ENCODE assay signal across 28 cellular contexts in the genomic region with DNA sequence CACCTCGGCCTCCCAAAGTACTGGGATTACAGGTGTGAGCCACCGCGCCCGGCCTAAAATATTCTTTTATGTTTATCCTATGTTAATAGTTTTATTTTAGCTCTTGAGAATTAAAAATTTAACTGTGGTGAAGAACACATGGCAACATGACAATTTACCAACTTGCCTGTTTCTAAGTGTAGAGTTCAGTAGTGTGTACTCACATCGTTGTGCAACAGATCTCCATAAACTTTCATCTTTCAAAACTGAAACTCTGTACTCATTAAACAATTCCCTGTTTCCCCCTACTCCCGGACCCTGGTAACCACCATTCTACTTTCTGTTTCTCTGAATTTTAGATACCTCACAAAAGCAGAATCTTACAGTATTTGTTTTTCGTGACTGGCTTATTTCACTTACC. TPM values are rescaled to one million over a fixed set of nuclear protein-coding genes. Genes with fewer than 3 reads are reported as not detected.
DNase-seq lines count a peak whose midpoint lies in the region; ATAC-seq and TF ChIP-seq lines count a peak whose summit lies in the region.
"Had no signal": no experiment of that assay in that cellular context is flagged by ENCODE, and none has a peak within 500 bp of the region (broad histone marks: within the 10 kb centered on the region; RNA-seq: fewer than 3 reads in every experiment).

No MANE protein-coding gene starts in this region.

- H3K27ac ChIP-seq in liver (ENCODE audit: low read depth in 1 of 2, low read length in 2 of 2), result peak overlapping the region; percentile 0 to 25
- H3K27ac ChIP-seq: breast epithelium, epithelial cell of prostate, hepatocyte, right atrium auricular region, RWPE1, SJSA1, thyroid gland had no signal

- peak overlapping the region; percentile 17 to 57 for H3K27ac Mint-ChIP-seq in natural killer cell
- H3K27ac Mint-ChIP-seq in natural killer cell treated with Interleukin-12 subunit alpha and Interleukin-12 subunit beta and Interleukin-15 and Interleukin-18, amount 100 ng/mL, for 72 hours, result peak overlapping the region in 1 of 2 donors; percentile 4
- peak overlapping the region; percentile 22 for H3K27ac Mint-ChIP-seq in activated T-helper 17 cell treated with anti-CD3 and anti-CD28 coated beads, Interleukin-2, amount 50 U/mL, for 72 hours
- H3K27ac Mint-ChIP-seq: activated CD4-positive, alpha-beta T cell treated with anti-CD3 and anti-CD28 coated beads, Interleukin-2, amount 10 ng/mL, durations not matched to agents 7 days and 5 days; activated naive CD4-positive, alpha-beta T cell treated with anti-CD3 and anti-CD28 coated beads, Interleukin-2, amount 10 ng/mL, durations not matched to agents 7 days and 5 days; activated T-helper 1 cell treated with anti-CD3 and anti-CD28 coated beads, Interleukin-12 subunit alpha, Interleukin-12 subunit beta, Interleukin-2, Interleukin-4 antibody, amounts not matched to agents 30 ng/mL and 10 ng/mL and 1 ng/mL, durations not matched to agents 14 hours and 24 hours and 36 hours had no signal

- no peak overlapping the region for H3K4me3 ChIP-seq in liver (ENCODE audit: low read depth in 1 of 3, low read length in 3 of 3)
- no peak overlapping the region for H3K4me3 ChIP-seq in H7 (ENCODE audit: insufficient read depth, low read depth, low read length)
- H3K4me3 ChIP-seq: breast epithelium, hepatocyte, right atrium auricular region, SJSA1, thyroid gland had no signal

- no peaks in the 10 kb centered on the region for H3K27me3 ChIP-seq in liver (ENCODE audit: control insufficient read depth in 4 of 4, insufficient read depth in 4 of 4, low read length in 3 of 4)
- no peaks in the 10 kb centered on the region for H3K27me3 ChIP-seq in H7 (ENCODE audit: control insufficient read depth, insufficient read depth, low read length)
- H3K27me3 ChIP-seq: breast epithelium, hepatocyte, right atrium auricular region, SJSA1, thyroid gland had no signal

- no peaks in the 10 kb centered on the region for H3K9me3 Mint-ChIP-seq in natural killer cell
- H3K9me3 Mint-ChIP-seq in natural killer cell treated with Interleukin-12 subunit alpha and Interleukin-12 subunit beta and Interleukin-15 and Interleukin-18, amount 100 ng/mL, for 72 hours, result no peaks in the 10 kb centered on the region
- H3K9me3 Mint-ChIP-seq in activated T-helper 17 cell treated with anti-CD3 and anti-CD28 coated beads, Interleukin-2, amount 50 U/mL, for 72 hours, result no peaks in the 10 kb centered on the region
- H3K9me3 Mint-ChIP-seq: activated CD4-positive, alpha-beta T cell treated with anti-CD3 and anti-CD28 coated beads, Interleukin-2, amount 10 ng/mL, durations not matched to agents 7 days and 5 days; activated naive CD4-positive, alpha-beta T cell treated with anti-CD3 and anti-CD28 coated beads, Interleukin-2, amount 10 ng/mL, durations not matched to agents 7 days and 5 days; activated T-helper 1 cell treated with anti-CD3 and anti-CD28 coated beads, Interleukin-12 subunit alpha, Interleukin-12 subunit beta, Interleukin-2, Interleukin-4 antibody, amounts not matched to agents 30 ng/mL and 10 ng/mL and 1 ng/mL, durations not matched to agents 14 hours and 24 hours and 36 hours; stimulated activated naive CD8-positive, alpha-beta T cell treated with anti-CD3 and anti-CD28 coated beads, Interleukin-15, Interleukin-2, amounts not matched to agents 100 ng/mL and 50 ng/mL, for 24 hours had no signal

- H3K36me3 ChIP-seq in liver (ENCODE audit: control insufficient read depth in 4 of 4, insufficient read depth in 3 of 4, low read depth in 1 of 4, low read length in 3 of 4), result peaks cover 0 to 11% (median 9%) of the 10 kb centered on the region in 4 donors
- H3K36me3 ChIP-seq in H7 (replicated peaks; ENCODE audit: control insufficient read depth, insufficient read depth, low read length), result peaks cover 5% of the 10 kb centered on the region
- H3K36me3 ChIP-seq: breast epithelium had no signal

- peaks cover 18% of the 10 kb centered on the region for H3K36me3 Mint-ChIP-seq in natural killer cell
- peaks cover 14% of the 10 kb centered on the region for H3K36me3 Mint-ChIP-seq in natural killer cell treated with Interleukin-12 subunit alpha and Interleukin-12 subunit beta and Interleukin-15 and Interleukin-18, amount 100 ng/mL, for 72 hours
- H3K36me3 Mint-ChIP-seq in activated T-helper 17 cell treated with anti-CD3 and anti-CD28 coated beads, Interleukin-2, amount 50 U/mL, for 72 hours (ENCODE audit: low read depth), result peaks cover 96% of the 10 kb centered on the region

- no peaks in the 10 kb centered on the region for H3K9me3 ChIP-seq in liver (ENCODE audit: control insufficient read depth in 4 of 4, low read length in 3 of 4)
- H3K9me3 ChIP-seq: breast epithelium, right atrium auricular region, SJSA1, thyroid gland had no signal

- H3K4me3 Mint-ChIP-seq in natural killer cell, result no peak overlapping the region
- H3K4me3 Mint-ChIP-seq in natural killer cell treated with Interleukin-12 subunit alpha and Interleukin-12 subunit beta and Interleukin-15 and Interleukin-18, amount 100 ng/mL, for 72 hours, result no peak overlapping the region
- H3K4me3 Mint-ChIP-seq in activated T-helper 17 cell treated with anti-CD3 and anti-CD28 coated beads, Interleukin-2, amount 50 U/mL, for 72 hours, result peak overlapping the region; percentile 26
- H3K4me3 Mint-ChIP-seq: activated CD4-positive, alpha-beta T cell treated with anti-CD3 and anti-CD28 coated beads, Interleukin-2, amount 10 ng/mL, durations not matched to agents 7 days and 5 days; activated naive CD4-positive, alpha-beta T cell treated with anti-CD3 and anti-CD28 coated beads, Interleukin-2, amount 10 ng/mL, durations not matched to agents 7 days and 5 days; activated T-helper 1 cell treated with anti-CD3 and anti-CD28 coated beads, Interleukin-12 subunit alpha, Interleukin-12 subunit beta, Interleukin-2, Interleukin-4 antibody, amounts not matched to agents 30 ng/mL and 10 ng/mL and 1 ng/mL, durations not matched to agents 14 hours and 24 hours and 36 hours; stimulated activated naive CD8-positive, alpha-beta T cell treated with anti-CD3 and anti-CD28 coated beads, Interleukin-15, Interleukin-2, amounts not matched to agents 100 ng/mL and 50 ng/mL, for 24 hours had no signal

- H3K4me1 Mint-ChIP-seq in natural killer cell, result peaks cover 65 to 66% of the 10 kb centered on the region in 2 donors
- peaks cover 63 to 64% of the 10 kb centered on the region in 2 donors for H3K4me1 Mint-ChIP-seq in natural killer cell treated with Interleukin-12 subunit alpha and Interleukin-12 subunit beta and Interleukin-15 and Interleukin-18, amount 100 ng/mL, for 72 hours (ENCODE audit: low read depth in 2 of 2)
- H3K4me1 Mint-ChIP-seq in activated T-helper 17 cell treated with anti-CD3 and anti-CD28 coated beads, Interleukin-2, amount 50 U/mL, for 72 hours, result peaks cover 50% of the 10 kb centered on the region

- DNase-seq in natural killer cell (no peak), H7 (no peak), NCI-H82 treated with DMSO at 0.1 percent for 48 hours (lab: John Stamatoyannopoulos, UW; ENCODE audit: unreplicated experiment) (no peak)
- DNase-seq in natural killer cell treated with Interleukin-12 subunit alpha and Interleukin-12 subunit beta and Interleukin-15 and Interleukin-18, amount 100 ng/mL, for 72 hours (ENCODE audit: low spot score), result no peak
- DNase-seq: activated CD4-positive, alpha-beta T cell treated with anti-CD3 and anti-CD28 coated beads, Interleukin-2, amount 10 ng/mL, durations not matched to agents 7 days and 5 days; activated naive CD4-positive, alpha-beta T cell treated with anti-CD3 and anti-CD28 coated beads, Interleukin-2, amount 10 ng/mL, durations not matched to agents 7 days and 5 days; anterior cingulate cortex; COR-L47; DMS53; Kasumi-1; NCI-H187; NCI-H446 treated with DMSO at 0.1 percent for 48 hours; NCI-H774; stimulated activated CD4-positive, alpha-beta T cell treated with anti-CD3 and anti-CD28 coated beads, Interleukin-1b, Interleukin-23, amount 100 ng/mL, for 48 hours; T1000; thyroid gland had no signal

- peaks cover 7 to 36% (median 24%) of the 10 kb centered on the region in 4 donors for H3K4me1 ChIP-seq in liver (ENCODE audit: control insufficient read depth in 4 of 4, insufficient read depth in 4 of 4, low read length in 3 of 4)
- H3K4me1 ChIP-seq: breast epithelium had no signal

- H3K9ac ChIP-seq in liver (ENCODE audit: low read depth in 1 of 2, low read length in 2 of 2), result no peak overlapping the region

- ATAC-seq in natural killer cell (no peak), HG03108 (IDR thresholded peaks at IDR 0.05; ENCODE audit: unreplicated experiment) (no peak)
- no peak for ATAC-seq in natural killer cell treated with Interleukin-12 subunit alpha and Interleukin-12 subunit beta and Interleukin-15 and Interleukin-18, amount 100 ng/mL, for 72 hours
- ATAC-seq in activated T-helper 17 cell treated with anti-CD3 and anti-CD28 coated beads, Interleukin-2, amount 50 U/mL, for 72 hours (replicated peaks), result no peak
- ATAC-seq: HCT116 had no signal

- no peaks in the 10 kb centered on the region for H3K27me3 Mint-ChIP-seq in natural killer cell (ENCODE audit: low read depth in 2 of 2)
- H3K27me3 Mint-ChIP-seq in natural killer cell treated with Interleukin-12 subunit alpha and Interleukin-12 subunit beta and Interleukin-15 and Interleukin-18, amount 100 ng/mL, for 72 hours, result no peaks in the 10 kb centered on the region
- no peaks in the 10 kb centered on the region for H3K27me3 Mint-ChIP-seq in activated T-helper 17 cell treated with anti-CD3 and anti-CD28 coated beads, Interleukin-2, amount 50 U/mL, for 72 hours
- H3K27me3 Mint-ChIP-seq: activated CD4-positive, alpha-beta T cell treated with anti-CD3 and anti-CD28 coated beads, Interleukin-2, amount 10 ng/mL, durations not matched to agents 7 days and 5 days; activated naive CD4-positive, alpha-beta T cell treated with anti-CD3 and anti-CD28 coated beads, Interleukin-2, amount 10 ng/mL, durations not matched to agents 7 days and 5 days; stimulated activated naive CD8-positive, alpha-beta T cell treated with anti-CD3 and anti-CD28 coated beads, Interleukin-15, Interleukin-2, amounts not matched to agents 100 ng/mL and 50 ng/mL, for 24 hours had no signal

- WGBS in liver, result 74% methylated on average over 7 of the region's 7 CpGs

- intact Hi-C loops in natural killer cell (cut with micrococcal nuclease), result no loop called here

- no peak for TF ChIP-seq CTCF in natural killer cell (IDR thresholded peaks at IDR 0.05)
- no peak for TF ChIP-seq CTCF in liver (IDR thresholded peaks at IDR 0.05; ENCODE audit: low read depth, low read length, missing input control)

- TF ChIP-seq RAD21 in liver (IDR thresholded peaks at IDR 0.05), result no peak

RNA-seq across cellular contexts. Expression of a gene that starts 17.2 kb away (rescaled TPM):
- 100 to 1,000 TPM; 363 to 391 (median 378) TPM for total RNA-seq in natural killer cell
- 100 to 1,000 TPM; 169 to 181 TPM for total RNA-seq in natural killer cell treated with Interleukin-12 subunit alpha and Interleukin-12 subunit beta and Interleukin-15 and Interleukin-18, amount 100 ng/mL, for 72 hours
- 100 to 1,000 TPM; 159 to 217 TPM for total RNA-seq in activated T-helper 17 cell treated with anti-CD3 and anti-CD28 coated beads, Interleukin-2, amount 50 U/mL, for 72 hours
- 10 to 100 TPM; 65.4 to 95.3 TPM for total RNA-seq in liver
- 10 to 100 TPM; 33.8 to 41.7 TPM for polyA plus RNA-seq in liver
- total RNA-seq in H7 (2014; rRNA removed; shearing (Covaris generic)), result 267 and 292 TPM in 2 replicates

RNA-seq across cellular contexts. Expression of a gene that starts 28.5 kb away (rescaled TPM):
- total RNA-seq in natural killer cell (10 to 100 TPM; 14.0 to 19.1 (median 18.2) TPM), liver (1 to 10 TPM; 1.9 to 2.1 TPM)
- 1 to 10 TPM; 2.8 to 5.8 TPM for total RNA-seq in natural killer cell treated with Interleukin-12 subunit alpha and Interleukin-12 subunit beta and Interleukin-15 and Interleukin-18, amount 100 ng/mL, for 72 hours
- 10 to 100 TPM in 1 of 2 donors, 1 to 10 TPM in 1; 6.3 to 12.2 TPM for total RNA-seq in activated T-helper 17 cell treated with anti-CD3 and anti-CD28 coated beads, Interleukin-2, amount 50 U/mL, for 72 hours
- 1 to 10 TPM; 1.0 to 3.0 TPM for polyA plus RNA-seq in liver
- total RNA-seq in H7 (2014; rRNA removed; shearing (Covaris generic)), result 16.8 and 19.8 TPM in 2 replicates
